Comparison of ENCODE assay signal across 34 cellular contexts in genomic region chr1:81775510-81775909, GRCh38.
"Had no signal": no experiment of that assay in that cellular context is flagged by ENCODE, and none has a peak within 500 bp of the region (broad histone marks: within the 10 kb centered on the region; RNA-seq: fewer than 3 reads in every experiment).

No MANE protein-coding gene starts in this region.

- H3K27ac ChIP-seq: ascending aorta, cardiac muscle cell, VCaP had no signal

- ATAC-seq: activated CD4-positive, alpha-beta T cell treated with anti-CD3 and anti-CD28 coated beads for 36 hours; activated CD8-positive, alpha-beta memory T cell treated with anti-CD3 and anti-CD28 coated beads, Interleukin-2, amount 10 ng/mL, durations not matched to agents 7 days and 5 days; activated CD8-positive, alpha-beta T cell treated with anti-CD3 and anti-CD28 coated beads, Interleukin-2, amount 10 ng/mL, durations not matched to agents 7 days and 5 days; activated naive CD8-positive, alpha-beta T cell treated with anti-CD3 and anti-CD28 coated beads, Interleukin-2, amount 50 U/mL, for 24 hours had no signal

- H3K9me3 Mint-ChIP-seq: activated B cell treated with CpG ODN at 0.5 μM for 24 hours; activated CD4-positive, alpha-beta T cell treated with anti-CD3 and anti-CD28 coated beads, Interleukin-2, amount 10 ng/mL, durations not matched to agents 7 days and 5 days; activated naive CD4-positive, alpha-beta T cell treated with anti-CD3 and anti-CD28 coated beads, Interleukin-2, amount 10 ng/mL, durations not matched to agents 7 days and 5 days; activated naive CD8-positive, alpha-beta T cell treated with anti-CD3 and anti-CD28 coated beads, Interleukin-2, amount 10 ng/mL, durations not matched to agents 7 days and 5 days; activated naive CD8-positive, alpha-beta T cell treated with anti-CD3 and anti-CD28 coated beads, Interleukin-2, amount 50 U/mL, for 24 hours; activated T-helper 2 cell treated with anti-CD3 and anti-CD28 coated beads, Interferon-gamma antibody, Interleukin-2, Interleukin-4, amounts not matched to agents 10 μg/mL and 5 μg/mL and 100 μg/mL, durations not matched to agents 14 hours and 24 hours and 36 hours; brain; T-helper 1 cell treated with Interleukin-12 subunit alpha and Interleukin-12 subunit beta and Interleukin-4 antibody, amounts not matched to agents 30 μg/mL and 1 μg/mL, for 36 hours; T-helper 2 cell treated with Interferon-gamma antibody and Interleukin-4, amounts not matched to agents 5 μg/mL and 100 μg/mL, for 36 hours had no signal

- H3K4me3 ChIP-seq: ascending aorta, cardiac muscle cell had no signal

- H3K9me3 ChIP-seq: ascending aorta had no signal

- H3K27ac Mint-ChIP-seq: activated B cell treated with CpG ODN at 0.5 μM for 24 hours; activated CD4-positive, alpha-beta memory T cell treated with anti-CD3 and anti-CD28 coated beads, Interleukin-2, amount 10 ng/mL, durations not matched to agents 7 days and 5 days; activated CD4-positive, alpha-beta T cell treated with anti-CD3 and anti-CD28 coated beads for 36 hours; activated CD4-positive, alpha-beta T cell treated with anti-CD3 and anti-CD28 coated beads, Interleukin-2, amount 10 ng/mL, durations not matched to agents 7 days and 5 days; activated CD8-positive, alpha-beta memory T cell treated with anti-CD3 and anti-CD28 coated beads, Interleukin-2, amount 10 ng/mL, durations not matched to agents 7 days and 5 days; activated CD8-positive, alpha-beta T cell treated with anti-CD3 and anti-CD28 coated beads, Interleukin-2, amount 10 ng/mL, durations not matched to agents 7 days and 5 days; activated naive CD4-positive, alpha-beta T cell treated with anti-CD3 and anti-CD28 coated beads, Interleukin-2, amount 10 ng/mL, durations not matched to agents 7 days and 5 days; activated naive CD4-positive, alpha-beta T cell treated with anti-CD3 and anti-CD28 coated beads, Interleukin-2, amount 50 U/mL, for 24 hours; activated naive CD8-positive, alpha-beta T cell; activated naive CD8-positive, alpha-beta T cell treated with anti-CD3 and anti-CD28 coated beads, Interleukin-2, amount 10 ng/mL, durations not matched to agents 7 days and 5 days; activated naive CD8-positive, alpha-beta T cell treated with anti-CD3 and anti-CD28 coated beads, Interleukin-2, amount 50 U/mL, for 24 hours; activated T-cell treated with anti-CD3 and anti-CD28 coated beads, Interleukin-2, amount 50 U/mL, for 24 hours; activated T-helper 2 cell treated with anti-CD3 and anti-CD28 coated beads, Interferon-gamma antibody, Interleukin-2, Interleukin-4, amounts not matched to agents 10 μg/mL and 5 μg/mL and 100 μg/mL, durations not matched to agents 14 hours and 24 hours and 36 hours; brain; T-helper 1 cell treated with Interleukin-12 subunit alpha and Interleukin-12 subunit beta and Interleukin-4 antibody, amounts not matched to agents 30 μg/mL and 1 μg/mL, for 36 hours; T-helper 2 cell treated with Interferon-gamma antibody and Interleukin-4, amounts not matched to agents 5 μg/mL and 100 μg/mL, for 36 hours had no signal

- H3K4me1 ChIP-seq: ascending aorta had no signal

- H3K4me3 Mint-ChIP-seq: activated B cell treated with CpG ODN at 0.5 μM for 24 hours; activated CD4-positive, alpha-beta memory T cell treated with anti-CD3 and anti-CD28 coated beads, Interleukin-2, amount 10 ng/mL, durations not matched to agents 7 days and 5 days; activated CD4-positive, alpha-beta T cell treated with anti-CD3 and anti-CD28 coated beads for 36 hours; activated CD4-positive, alpha-beta T cell treated with anti-CD3 and anti-CD28 coated beads, Interleukin-2, amount 10 ng/mL, durations not matched to agents 7 days and 5 days; activated CD8-positive, alpha-beta memory T cell treated with anti-CD3 and anti-CD28 coated beads, Interleukin-2, amount 10 ng/mL, durations not matched to agents 7 days and 5 days; activated CD8-positive, alpha-beta T cell treated with anti-CD3 and anti-CD28 coated beads, Interleukin-2, amount 10 ng/mL, durations not matched to agents 7 days and 5 days; activated naive CD4-positive, alpha-beta T cell treated with anti-CD3 and anti-CD28 coated beads, Interleukin-2, amount 10 ng/mL, durations not matched to agents 7 days and 5 days; activated naive CD4-positive, alpha-beta T cell treated with anti-CD3 and anti-CD28 coated beads, Interleukin-2, amount 50 U/mL, for 24 hours; activated naive CD8-positive, alpha-beta T cell; activated naive CD8-positive, alpha-beta T cell treated with anti-CD3 and anti-CD28 coated beads, Interleukin-2, amount 10 ng/mL, durations not matched to agents 7 days and 5 days; activated naive CD8-positive, alpha-beta T cell treated with anti-CD3 and anti-CD28 coated beads, Interleukin-2, amount 50 U/mL, for 24 hours; activated T-cell treated with anti-CD3 and anti-CD28 coated beads, Interleukin-2, amount 50 U/mL, for 24 hours; brain; T-helper 1 cell treated with Interleukin-12 subunit alpha and Interleukin-12 subunit beta and Interleukin-4 antibody, amounts not matched to agents 30 μg/mL and 1 μg/mL, for 36 hours; T-helper 2 cell treated with Interferon-gamma antibody and Interleukin-4, amounts not matched to agents 5 μg/mL and 100 μg/mL, for 36 hours had no signal

- H3K27me3 ChIP-seq: ascending aorta, cardiac muscle cell had no signal

- H3K36me3 ChIP-seq: ascending aorta, cardiac muscle cell had no signal

- H3K36me3 Mint-ChIP-seq: activated CD8-positive, alpha-beta memory T cell treated with anti-CD3 and anti-CD28 coated beads, Interleukin-2, amount 10 ng/mL, durations not matched to agents 7 days and 5 days; activated naive CD4-positive, alpha-beta T cell treated with anti-CD3 and anti-CD28 coated beads, Interleukin-2, amount 10 ng/mL, durations not matched to agents 7 days and 5 days; activated naive CD4-positive, alpha-beta T cell treated with anti-CD3 and anti-CD28 coated beads, Interleukin-2, amount 50 U/mL, for 24 hours; activated naive CD8-positive, alpha-beta T cell; activated naive CD8-positive, alpha-beta T cell treated with anti-CD3 and anti-CD28 coated beads, Interleukin-2, amount 10 ng/mL, durations not matched to agents 7 days and 5 days; brain had no signal

- H3K27me3 Mint-ChIP-seq: activated B cell treated with CpG ODN at 0.5 μM for 24 hours; activated CD4-positive, alpha-beta memory T cell treated with anti-CD3 and anti-CD28 coated beads, Interleukin-2, amount 10 ng/mL, durations not matched to agents 7 days and 5 days; activated CD4-positive, alpha-beta T cell treated with anti-CD3 and anti-CD28 coated beads for 36 hours; activated CD4-positive, alpha-beta T cell treated with anti-CD3 and anti-CD28 coated beads, Interleukin-2, amount 10 ng/mL, durations not matched to agents 7 days and 5 days; activated CD8-positive, alpha-beta memory T cell treated with anti-CD3 and anti-CD28 coated beads, Interleukin-2, amount 10 ng/mL, durations not matched to agents 7 days and 5 days; activated naive CD4-positive, alpha-beta T cell treated with anti-CD3 and anti-CD28 coated beads, Interleukin-2, amount 10 ng/mL, durations not matched to agents 7 days and 5 days; activated naive CD4-positive, alpha-beta T cell treated with anti-CD3 and anti-CD28 coated beads, Interleukin-2, amount 50 U/mL, for 24 hours; activated naive CD8-positive, alpha-beta T cell; activated naive CD8-positive, alpha-beta T cell treated with anti-CD3 and anti-CD28 coated beads, Interleukin-2, amount 10 ng/mL, durations not matched to agents 7 days and 5 days; activated naive CD8-positive, alpha-beta T cell treated with anti-CD3 and anti-CD28 coated beads, Interleukin-2, amount 50 U/mL, for 24 hours; activated T-cell treated with anti-CD3 and anti-CD28 coated beads, Interleukin-2, amount 50 U/mL, for 24 hours; brain had no signal

- DNase-seq: activated B cell treated with CpG ODN at 0.5 μM for 24 hours; activated CD4-positive, alpha-beta memory T cell treated with anti-CD3 and anti-CD28 coated beads, Interleukin-2, amount 10 ng/mL, durations not matched to agents 7 days and 5 days; activated CD4-positive, alpha-beta T cell treated with anti-CD3 and anti-CD28 coated beads for 1 hour; activated CD4-positive, alpha-beta T cell treated with anti-CD3 and anti-CD28 coated beads for 36 hours; activated CD4-positive, alpha-beta T cell treated with anti-CD3 and anti-CD28 coated beads for 48 hours; activated CD4-positive, alpha-beta T cell treated with anti-CD3 and anti-CD28 coated beads, Interleukin-2, amount 10 ng/mL, durations not matched to agents 7 days and 5 days; activated CD4-positive, alpha-beta T cell treated with anti-CD3 and anti-CD28 coated beads, Interleukin-2, amount 50 U/mL, for 48 hours; activated CD8-positive, alpha-beta memory T cell treated with anti-CD3 and anti-CD28 coated beads for 24 hours; activated CD8-positive, alpha-beta memory T cell treated with anti-CD3 and anti-CD28 coated beads, Interleukin-2, amount 10 ng/mL, durations not matched to agents 7 days and 5 days; activated CD8-positive, alpha-beta memory T cell treated with anti-CD3 and anti-CD28 coated beads, Interleukin-2, amount 50 U/mL, for 48 hours; activated CD8-positive, alpha-beta T cell treated with anti-CD3 and anti-CD28 coated beads, Interleukin-2, amount 10 ng/mL, durations not matched to agents 7 days and 5 days; activated effector memory CD4-positive, alpha-beta T cell treated with Interleukin-2 at 50 U/mL for 16 hours; activated gamma-delta T cell; activated naive CD4-positive, alpha-beta T cell treated with anti-CD3 and anti-CD28 coated beads, Interleukin-2, amount 10 ng/mL, durations not matched to agents 7 days and 5 days; activated naive CD4-positive, alpha-beta T cell treated with Interleukin-2 at 50 U/mL for 16 hours; activated naive CD8-positive, alpha-beta T cell treated with anti-CD3 and anti-CD28 coated beads, Interleukin-2, amount 10 ng/mL, durations not matched to agents 7 days and 5 days; activated naive CD8-positive, alpha-beta T cell treated with anti-CD3 and anti-CD28 coated beads, Interleukin-2, amount 50 U/mL, for 24 hours; activated T-cell treated with anti-CD3 and anti-CD28 coated beads, Interleukin-2, amount 50 U/mL, for 24 hours; activated T-cell treated with anti-CD3 and anti-CD28 coated beads, Interleukin-2, amount 50 U/mL, for 48 hours; amygdala; anterior cingulate cortex; central memory CD4-positive, alpha-beta T cell; T-helper 1 cell; T-helper 2 cell; T-helper 9 cell had no signal

- H3K4me1 Mint-ChIP-seq: activated B cell treated with CpG ODN at 0.5 μM for 24 hours; activated CD4-positive, alpha-beta memory T cell treated with anti-CD3 and anti-CD28 coated beads, Interleukin-2, amount 10 ng/mL, durations not matched to agents 7 days and 5 days; activated CD4-positive, alpha-beta T cell treated with anti-CD3 and anti-CD28 coated beads for 36 hours; activated CD4-positive, alpha-beta T cell treated with anti-CD3 and anti-CD28 coated beads, Interleukin-2, amount 10 ng/mL, durations not matched to agents 7 days and 5 days; activated CD8-positive, alpha-beta memory T cell treated with anti-CD3 and anti-CD28 coated beads, Interleukin-2, amount 10 ng/mL, durations not matched to agents 7 days and 5 days; activated naive CD4-positive, alpha-beta T cell treated with anti-CD3 and anti-CD28 coated beads, Interleukin-2, amount 10 ng/mL, durations not matched to agents 7 days and 5 days; activated naive CD4-positive, alpha-beta T cell treated with anti-CD3 and anti-CD28 coated beads, Interleukin-2, amount 50 U/mL, for 24 hours; activated naive CD8-positive, alpha-beta T cell treated with anti-CD3 and anti-CD28 coated beads, Interleukin-2, amount 10 ng/mL, durations not matched to agents 7 days and 5 days; activated naive CD8-positive, alpha-beta T cell treated with anti-CD3 and anti-CD28 coated beads, Interleukin-2, amount 50 U/mL, for 24 hours; brain had no signal
